ENCODE assay signal across 8 cellular contexts in the genomic region with DNA sequence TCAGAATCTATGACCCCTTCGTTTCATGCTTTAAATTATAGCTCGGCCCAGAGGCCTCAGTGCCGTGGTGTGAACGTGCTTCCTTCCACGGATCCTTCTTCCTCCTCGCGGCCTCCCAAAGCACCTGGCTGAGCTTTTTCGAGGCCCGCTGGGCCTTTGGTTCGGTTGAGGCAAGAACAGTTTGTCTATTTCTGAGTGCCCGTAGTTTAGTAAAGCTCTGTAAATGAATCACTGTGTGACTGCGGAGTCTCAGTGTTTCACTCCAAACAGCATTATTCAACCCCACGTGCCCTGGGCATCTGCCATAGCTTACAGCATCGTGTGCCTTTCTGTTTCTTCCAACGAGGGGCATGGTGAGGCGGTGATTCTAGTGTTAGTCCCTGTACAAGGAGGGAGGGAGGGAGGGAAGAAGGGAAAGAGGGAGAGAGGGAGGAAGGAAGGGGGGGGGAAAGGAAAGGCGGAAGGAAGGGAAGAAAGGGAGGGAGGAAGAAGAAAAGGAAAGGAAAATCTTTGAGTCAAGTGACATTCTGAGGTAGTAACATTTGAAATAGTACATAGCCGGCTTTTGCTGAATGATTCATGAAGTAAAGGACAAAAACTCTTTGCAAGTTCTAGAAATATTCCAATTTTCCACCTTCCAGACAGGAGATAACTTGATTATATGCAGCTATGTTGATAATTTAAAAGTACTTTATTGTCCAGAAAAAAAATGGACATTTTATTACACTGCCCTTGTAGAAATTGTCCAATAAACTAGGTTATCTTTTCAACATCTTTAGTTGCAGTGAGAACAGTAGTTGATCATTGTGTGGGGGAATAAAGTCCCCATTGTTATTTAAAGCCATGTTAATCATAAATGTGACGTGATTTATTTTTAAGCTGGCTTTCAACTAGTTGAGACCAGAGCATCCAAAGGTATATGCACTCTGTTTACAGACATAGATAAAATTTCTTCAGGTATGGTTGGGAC. TPM values are rescaled to one million over a fixed set of nuclear protein-coding genes. Genes with fewer than 3 reads are reported as not detected.
A peak's percentile ranks its signal among the peaks of the same experiment; 100 is the strongest.
DNase-seq lines count a peak whose midpoint lies in the region; ATAC-seq and TF ChIP-seq lines count a peak whose summit lies in the region.

No MANE protein-coding gene starts in this region.

- no peak for TF ChIP-seq CTCF in left ventricle myocardium inferior (IDR thresholded peaks at IDR 0.05; ENCODE audit: borderline replicate concordance)

- peak overlapping the region; percentile 75 for H3K27ac ChIP-seq in left ventricle myocardium inferior (replicated peaks)

- peak overlapping the region; percentile 77 for H3K4me3 ChIP-seq in left ventricle myocardium inferior

- H3K9me3 Mint-ChIP-seq in activated naive CD4-positive, alpha-beta T cell treated with anti-CD3 and anti-CD28 coated beads, Interleukin-2, amount 50 U/mL, for 72 hours = no peaks in the 10 kb centered on the region

- intact Hi-C loops in left ventricle myocardium inferior (cut with micrococcal nuclease) = no loop called here

- H3K9me3 ChIP-seq in left ventricle myocardium inferior (replicated peaks) = no peaks in the 10 kb centered on the region

- no peaks in the 10 kb centered on the region for H3K36me3 Mint-ChIP-seq in activated naive CD4-positive, alpha-beta T cell treated with anti-CD3 and anti-CD28 coated beads, Interleukin-2, amount 50 U/mL, for 72 hours

- ATAC-seq in activated naive CD4-positive, alpha-beta T cell treated with anti-CD3 and anti-CD28 coated beads, Interleukin-2, amount 50 U/mL, for 72 hours = no peak
- ATAC-seq in GM21447 (IDR thresholded peaks at IDR 0.05; ENCODE audit: unreplicated experiment) = no peak

- peak overlapping the region; percentile 62 to 88 for H3K27ac Mint-ChIP-seq in activated naive CD4-positive, alpha-beta T cell treated with anti-CD3 and anti-CD28 coated beads, Interleukin-2, amount 50 U/mL, for 72 hours

- peaks cover 28% of the 10 kb centered on the region for H3K4me1 ChIP-seq in left ventricle myocardium inferior

- in situ Hi-C loops in G401 (cut with HindIII; ENCODE audit: low sequenced_read_pairs) = no loop called here

- peak; percentile 75 for DNase-seq in G401 (ENCODE audit: low spot score)
- peak; percentile 37 to 50 for DNase-seq in NCI-H1930 (lab: John Stamatoyannopoulos, UW)
- peak in 1 of 2 donors; percentile 19 for DNase-seq in activated naive CD4-positive, alpha-beta T cell treated with anti-CD3 and anti-CD28 coated beads, Interleukin-2, amount 50 U/mL, for 72 hours (ENCODE audit: low spot score in 2 of 2)
- no peak for DNase-seq in left ventricle myocardium inferior
- DNase-seq in pons (ENCODE audit: low spot score) = peak; percentile 92
- no peak for DNase-seq in NOMO-1 (lab: John Stamatoyannopoulos, UW; ENCODE audit: unreplicated experiment in 2 of 2)
- no peak for DNase-seq in NCI-H2107 (lab: John Stamatoyannopoulos, UW)

- peaks cover 88% of the 10 kb centered on the region for H3K27me3 ChIP-seq in left ventricle myocardium inferior (ENCODE audit: low read depth)

- H3K36me3 ChIP-seq in left ventricle myocardium inferior = no peaks in the 10 kb centered on the region

RNA-seq across cellular contexts. Expression of a gene that starts 1.2 kb away (rescaled TPM):
- 0.31 and 0.41 TPM in 2 replicates for total RNA-seq in G401 (2014; rRNA removed; shearing (Covaris generic))
- total RNA-seq in activated naive CD4-positive, alpha-beta T cell treated with anti-CD3 and anti-CD28 coated beads, Interleukin-2, amount 50 U/mL, for 72 hours = 1 to 10 TPM in 1 of 2 donors, under 1 TPM in 1; 0.93 to 3.1 TPM
- 0.27 TPM for total RNA-seq in left ventricle myocardium inferior

Comparison
In these comparisons a context has a peak if more than half of its experiments do, and no peak if none do; other contexts are left out.
1. DNase-seq: peak in G401 (single experiment), NCI-H1930 (2 of 2) and pons (single experiment); none in left ventricle myocardium inferior (single experiment), NOMO-1 (0 of 2) and NCI-H2107 (single experiment).